In the genomic region with DNA sequence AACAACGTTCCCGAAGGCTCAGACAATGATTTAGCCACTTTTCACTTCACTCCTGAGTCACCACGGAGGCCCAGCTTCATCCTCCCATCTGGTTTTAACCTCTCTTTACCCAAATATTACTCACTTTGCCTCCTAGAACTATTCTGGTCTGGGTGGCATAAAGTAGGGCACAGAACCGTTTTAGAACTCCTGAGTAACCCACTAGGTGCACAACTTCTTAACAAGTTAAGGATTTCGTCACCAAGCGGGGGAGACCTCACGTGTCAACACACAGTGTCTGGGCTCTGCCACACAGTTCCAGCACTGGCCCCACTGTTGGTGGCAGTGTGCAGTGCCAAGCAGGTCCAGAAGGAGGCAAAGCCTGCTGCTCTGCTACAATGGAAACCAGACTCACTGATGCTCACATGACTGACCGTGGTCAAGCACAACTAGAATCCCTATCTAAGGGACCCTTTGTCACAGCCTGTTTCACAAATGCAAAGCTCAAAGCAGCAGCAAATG, we compare ENCODE assay signal across 1 cellular context.
TF ChIP-seq lines count a peak whose summit lies in the region.

No MANE protein-coding gene starts in this region.

TF ChIP-seq in endothelial cell of umbilical vein, 7 proteins besides CTCF, POLR2A, EP300 and RAD21 (continued from another document):
- TF ChIP-seq GATA2 (IDR thresholded peaks at IDR 0.05; ENCODE audit: insufficient read depth, insufficient read length, low read depth, low read length) (no peak), FOS (IDR thresholded peaks at IDR 0.05; ENCODE audit: borderline replicate concordance, insufficient read depth, low read length) (no peak), MAX (IDR thresholded peaks at IDR 0.05; ENCODE audit: insufficient read depth, insufficient read length) (no peak), JUN (IDR thresholded peaks at IDR 0.05; ENCODE audit: borderline replicate concordance, insufficient read depth, insufficient read length, low read depth) (no peak), EZH2 (IDR thresholded peaks at IDR 0.05; ENCODE audit: borderline replicate concordance, low read depth, low read length, severe bottlenecking) (no peak)
